In genomic region chr16:85601730-85602401, GRCh38 we compare ENCODE assay signal across 1 cellular context.
TF ChIP-seq lines count a peak whose summit lies in the region.

No MANE protein-coding gene starts in this region.

TF ChIP-seq in K562, 482 proteins besides CTCF, POLR2A, EP300 and RAD21 (continued from another document and continues in another):
- TF ChIP-seq TFAP4 (CRISPR knock-in tag; IDR thresholded peaks at IDR 0.05; ENCODE audit: borderline replicate concordance): no peak
- no peak for TF ChIP-seq TFAM (CRISPR knock-in tag; conservative IDR thresholded peaks at IDR 0.05)
- TF ChIP-seq NFATC3 (IDR thresholded peaks at IDR 0.05): no peak
- no peak for TF ChIP-seq CBFB (CRISPR knock-in tag; IDR thresholded peaks at IDR 0.05)
- no peak for TF ChIP-seq ZNF699 (CRISPR knock-in tag; IDR thresholded peaks at IDR 0.05; ENCODE audit: insufficient replicate concordance)
- no peak for TF ChIP-seq AFF4 (CRISPR knock-in tag; IDR thresholded peaks at IDR 0.05)
- TF ChIP-seq, protein P1, sequence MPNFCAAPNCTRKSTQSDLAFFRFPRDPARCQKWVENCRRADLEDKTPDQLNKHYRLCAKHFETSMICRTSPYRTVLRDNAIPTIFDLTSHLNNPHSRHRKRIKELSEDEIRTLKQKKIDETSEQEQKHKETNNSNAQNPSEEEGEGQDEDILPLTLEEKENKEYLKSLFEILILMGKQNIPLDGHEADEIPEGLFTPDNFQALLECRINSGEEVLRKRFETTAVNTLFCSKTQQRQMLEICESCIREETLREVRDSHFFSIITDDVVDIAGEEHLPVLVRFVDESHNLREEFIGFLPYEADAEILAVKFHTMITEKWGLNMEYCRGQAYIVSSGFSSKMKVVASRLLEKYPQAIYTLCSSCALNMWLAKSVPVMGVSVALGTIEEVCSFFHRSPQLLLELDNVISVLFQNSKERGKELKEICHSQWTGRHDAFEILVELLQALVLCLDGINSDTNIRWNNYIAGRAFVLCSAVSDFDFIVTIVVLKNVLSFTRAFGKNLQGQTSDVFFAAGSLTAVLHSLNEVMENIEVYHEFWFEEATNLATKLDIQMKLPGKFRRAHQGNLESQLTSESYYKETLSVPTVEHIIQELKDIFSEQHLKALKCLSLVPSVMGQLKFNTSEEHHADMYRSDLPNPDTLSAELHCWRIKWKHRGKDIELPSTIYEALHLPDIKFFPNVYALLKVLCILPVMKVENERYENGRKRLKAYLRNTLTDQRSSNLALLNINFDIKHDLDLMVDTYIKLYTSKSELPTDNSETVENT (CRISPR knock-in tag; IDR thresholded peaks at IDR 0.05): no peak
- TF ChIP-seq KLF6 (CRISPR knock-in tag; IDR thresholded peaks at IDR 0.05; ENCODE audit: borderline replicate concordance): no peak
- no peak for TF ChIP-seq MYC (IDR thresholded peaks at IDR 0.05; ENCODE audit: low read depth, low read length)
- no peak for TF ChIP-seq MYC (CRISPR knock-in tag; IDR thresholded peaks at IDR 0.05; ENCODE audit: borderline replicate concordance, low read depth)
- TF ChIP-seq EGR1 (conservative IDR thresholded peaks at IDR 0.05): no peak
- 0 out of 2 replicates have a peak, but pooled peaks have one; percentile 11 for TF ChIP-seq BHLHE40 (IDR thresholded peaks at IDR 0.05; ENCODE audit: low read length)
- no peak for TF ChIP-seq BACH1 (tag; IDR thresholded peaks at IDR 0.05)
- TF ChIP-seq, protein P2, sequence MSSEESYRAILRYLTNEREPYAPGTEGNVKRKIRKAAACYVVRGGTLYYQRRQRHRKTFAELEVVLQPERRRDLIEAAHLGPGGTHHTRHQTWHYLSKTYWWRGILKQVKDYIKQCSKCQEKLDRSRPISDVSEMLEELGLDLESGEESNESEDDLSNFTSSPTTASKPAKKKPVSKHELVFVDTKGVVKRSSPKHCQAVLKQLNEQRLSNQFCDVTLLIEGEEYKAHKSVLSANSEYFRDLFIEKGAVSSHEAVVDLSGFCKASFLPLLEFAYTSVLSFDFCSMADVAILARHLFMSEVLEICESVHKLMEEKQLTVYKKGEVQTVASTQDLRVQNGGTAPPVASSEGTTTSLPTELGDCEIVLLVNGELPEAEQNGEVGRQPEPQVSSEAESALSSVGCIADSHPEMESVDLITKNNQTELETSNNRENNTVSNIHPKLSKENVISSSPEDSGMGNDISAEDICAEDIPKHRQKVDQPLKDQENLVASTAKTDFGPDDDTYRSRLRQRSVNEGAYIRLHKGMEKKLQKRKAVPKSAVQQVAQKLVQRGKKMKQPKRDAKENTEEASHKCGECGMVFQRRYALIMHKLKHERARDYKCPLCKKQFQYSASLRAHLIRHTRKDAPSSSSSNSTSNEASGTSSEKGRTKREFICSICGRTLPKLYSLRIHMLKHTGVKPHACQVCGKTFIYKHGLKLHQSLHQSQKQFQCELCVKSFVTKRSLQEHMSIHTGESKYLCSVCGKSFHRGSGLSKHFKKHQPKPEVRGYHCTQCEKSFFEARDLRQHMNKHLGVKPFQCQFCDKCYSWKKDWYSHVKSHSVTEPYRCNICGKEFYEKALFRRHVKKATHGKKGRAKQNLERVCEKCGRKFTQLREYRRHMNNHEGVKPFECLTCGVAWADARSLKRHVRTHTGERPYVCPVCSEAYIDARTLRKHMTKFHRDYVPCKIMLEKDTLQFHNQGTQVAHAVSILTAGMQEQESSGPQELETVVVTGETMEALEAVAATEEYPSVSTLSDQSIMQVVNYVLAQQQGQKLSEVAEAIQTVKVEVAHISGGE (CRISPR knock-in tag; IDR thresholded peaks at IDR 0.05): 0 out of 6 replicates have a peak, but pooled peaks of 1 of the 3 experiments have one; percentile 14
- TF ChIP-seq CCNT2 (IDR thresholded peaks at IDR 0.05; ENCODE audit: borderline replicate concordance, extremely low read depth, insufficient read length, low read depth, low read length): no peak
- TF ChIP-seq ZNF146 (CRISPR knock-in tag; IDR thresholded peaks at IDR 0.05; ENCODE audit: unreplicated experiment): no peak
- TF ChIP-seq NCOR1 (IDR thresholded peaks at IDR 0.05): no peak
- no peak for TF ChIP-seq RERE (CRISPR knock-in tag; IDR thresholded peaks at IDR 0.05; ENCODE audit: borderline replicate concordance)
- TF ChIP-seq, protein P3, sequence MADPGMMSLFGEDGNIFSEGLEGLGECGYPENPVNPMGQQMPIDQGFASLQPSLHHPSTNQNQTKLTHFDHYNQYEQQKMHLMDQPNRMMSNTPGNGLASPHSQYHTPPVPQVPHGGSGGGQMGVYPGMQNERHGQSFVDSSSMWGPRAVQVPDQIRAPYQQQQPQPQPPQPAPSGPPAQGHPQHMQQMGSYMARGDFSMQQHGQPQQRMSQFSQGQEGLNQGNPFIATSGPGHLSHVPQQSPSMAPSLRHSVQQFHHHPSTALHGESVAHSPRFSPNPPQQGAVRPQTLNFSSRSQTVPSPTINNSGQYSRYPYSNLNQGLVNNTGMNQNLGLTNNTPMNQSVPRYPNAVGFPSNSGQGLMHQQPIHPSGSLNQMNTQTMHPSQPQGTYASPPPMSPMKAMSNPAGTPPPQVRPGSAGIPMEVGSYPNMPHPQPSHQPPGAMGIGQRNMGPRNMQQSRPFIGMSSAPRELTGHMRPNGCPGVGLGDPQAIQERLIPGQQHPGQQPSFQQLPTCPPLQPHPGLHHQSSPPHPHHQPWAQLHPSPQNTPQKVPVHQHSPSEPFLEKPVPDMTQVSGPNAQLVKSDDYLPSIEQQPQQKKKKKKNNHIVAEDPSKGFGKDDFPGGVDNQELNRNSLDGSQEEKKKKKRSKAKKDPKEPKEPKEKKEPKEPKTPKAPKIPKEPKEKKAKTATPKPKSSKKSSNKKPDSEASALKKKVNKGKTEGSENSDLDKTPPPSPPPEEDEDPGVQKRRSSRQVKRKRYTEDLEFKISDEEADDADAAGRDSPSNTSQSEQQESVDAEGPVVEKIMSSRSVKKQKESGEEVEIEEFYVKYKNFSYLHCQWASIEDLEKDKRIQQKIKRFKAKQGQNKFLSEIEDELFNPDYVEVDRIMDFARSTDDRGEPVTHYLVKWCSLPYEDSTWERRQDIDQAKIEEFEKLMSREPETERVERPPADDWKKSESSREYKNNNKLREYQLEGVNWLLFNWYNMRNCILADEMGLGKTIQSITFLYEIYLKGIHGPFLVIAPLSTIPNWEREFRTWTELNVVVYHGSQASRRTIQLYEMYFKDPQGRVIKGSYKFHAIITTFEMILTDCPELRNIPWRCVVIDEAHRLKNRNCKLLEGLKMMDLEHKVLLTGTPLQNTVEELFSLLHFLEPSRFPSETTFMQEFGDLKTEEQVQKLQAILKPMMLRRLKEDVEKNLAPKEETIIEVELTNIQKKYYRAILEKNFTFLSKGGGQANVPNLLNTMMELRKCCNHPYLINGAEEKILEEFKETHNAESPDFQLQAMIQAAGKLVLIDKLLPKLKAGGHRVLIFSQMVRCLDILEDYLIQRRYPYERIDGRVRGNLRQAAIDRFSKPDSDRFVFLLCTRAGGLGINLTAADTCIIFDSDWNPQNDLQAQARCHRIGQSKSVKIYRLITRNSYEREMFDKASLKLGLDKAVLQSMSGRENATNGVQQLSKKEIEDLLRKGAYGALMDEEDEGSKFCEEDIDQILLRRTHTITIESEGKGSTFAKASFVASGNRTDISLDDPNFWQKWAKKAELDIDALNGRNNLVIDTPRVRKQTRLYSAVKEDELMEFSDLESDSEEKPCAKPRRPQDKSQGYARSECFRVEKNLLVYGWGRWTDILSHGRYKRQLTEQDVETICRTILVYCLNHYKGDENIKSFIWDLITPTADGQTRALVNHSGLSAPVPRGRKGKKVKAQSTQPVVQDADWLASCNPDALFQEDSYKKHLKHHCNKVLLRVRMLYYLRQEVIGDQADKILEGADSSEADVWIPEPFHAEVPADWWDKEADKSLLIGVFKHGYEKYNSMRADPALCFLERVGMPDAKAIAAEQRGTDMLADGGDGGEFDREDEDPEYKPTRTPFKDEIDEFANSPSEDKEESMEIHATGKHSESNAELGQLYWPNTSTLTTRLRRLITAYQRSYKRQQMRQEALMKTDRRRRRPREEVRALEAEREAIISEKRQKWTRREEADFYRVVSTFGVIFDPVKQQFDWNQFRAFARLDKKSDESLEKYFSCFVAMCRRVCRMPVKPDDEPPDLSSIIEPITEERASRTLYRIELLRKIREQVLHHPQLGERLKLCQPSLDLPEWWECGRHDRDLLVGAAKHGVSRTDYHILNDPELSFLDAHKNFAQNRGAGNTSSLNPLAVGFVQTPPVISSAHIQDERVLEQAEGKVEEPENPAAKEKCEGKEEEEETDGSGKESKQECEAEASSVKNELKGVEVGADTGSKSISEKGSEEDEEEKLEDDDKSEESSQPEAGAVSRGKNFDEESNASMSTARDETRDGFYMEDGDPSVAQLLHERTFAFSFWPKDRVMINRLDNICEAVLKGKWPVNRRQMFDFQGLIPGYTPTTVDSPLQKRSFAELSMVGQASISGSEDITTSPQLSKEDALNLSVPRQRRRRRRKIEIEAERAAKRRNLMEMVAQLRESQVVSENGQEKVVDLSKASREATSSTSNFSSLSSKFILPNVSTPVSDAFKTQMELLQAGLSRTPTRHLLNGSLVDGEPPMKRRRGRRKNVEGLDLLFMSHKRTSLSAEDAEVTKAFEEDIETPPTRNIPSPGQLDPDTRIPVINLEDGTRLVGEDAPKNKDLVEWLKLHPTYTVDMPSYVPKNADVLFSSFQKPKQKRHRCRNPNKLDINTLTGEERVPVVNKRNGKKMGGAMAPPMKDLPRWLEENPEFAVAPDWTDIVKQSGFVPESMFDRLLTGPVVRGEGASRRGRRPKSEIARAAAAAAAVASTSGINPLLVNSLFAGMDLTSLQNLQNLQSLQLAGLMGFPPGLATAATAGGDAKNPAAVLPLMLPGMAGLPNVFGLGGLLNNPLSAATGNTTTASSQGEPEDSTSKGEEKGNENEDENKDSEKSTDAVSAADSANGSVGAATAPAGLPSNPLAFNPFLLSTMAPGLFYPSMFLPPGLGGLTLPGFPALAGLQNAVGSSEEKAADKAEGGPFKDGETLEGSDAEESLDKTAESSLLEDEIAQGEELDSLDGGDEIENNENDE (IDR thresholded peaks at IDR 0.05; ENCODE audit: low read depth, low read length): no peak
- TF ChIP-seq TEAD1 (CRISPR knock-in tag; IDR thresholded peaks at IDR 0.05): no peak
- TF ChIP-seq GTF2E2 (tag; IDR thresholded peaks at IDR 0.05): no peak
- TF ChIP-seq MEIS2 (IDR thresholded peaks at IDR 0.05; ENCODE audit: partially characterized antibody): peak; percentile 98
- no peak for TF ChIP-seq MXI1 (IDR thresholded peaks at IDR 0.05; ENCODE audit: low read depth, low read length)
- no peak for TF ChIP-seq HSF4 (CRISPR knock-in tag; IDR thresholded peaks at IDR 0.05; ENCODE audit: borderline replicate concordance)
- no peak for TF ChIP-seq ZNF3 (CRISPR knock-in tag; IDR thresholded peaks at IDR 0.05)
- TF ChIP-seq EWSR1 (IDR thresholded peaks at IDR 0.05; ENCODE audit: borderline replicate concordance, low read depth, partially characterized antibody): no peak
